In the genomic region with DNA sequence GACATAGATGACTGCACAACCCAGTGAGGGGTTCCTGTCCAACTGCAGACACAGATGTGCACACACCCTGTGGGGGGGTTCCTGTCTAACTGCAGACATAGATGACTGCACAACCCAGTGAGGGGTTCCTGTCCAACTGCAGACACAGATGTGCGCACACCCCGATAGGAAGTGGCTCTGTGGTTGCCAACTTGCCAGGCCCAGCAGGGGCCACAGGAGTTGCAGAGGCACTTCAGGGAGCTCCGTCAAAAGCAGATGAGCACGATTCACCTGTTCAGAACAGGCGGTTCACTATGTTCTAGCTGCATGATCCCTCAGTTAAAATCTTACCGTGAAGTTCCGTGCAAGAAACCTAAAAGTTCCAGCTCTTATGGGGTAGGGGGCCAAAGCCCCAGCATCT, we compare ENCODE assay signal across 13 cellular contexts. TPM values are rescaled to one million over a fixed set of nuclear protein-coding genes. Genes with fewer than 3 reads are reported as not detected.
"Had no signal": no experiment of that assay in that cellular context is flagged by ENCODE, and none has a peak within 500 bp of the region (broad histone marks: within the 10 kb centered on the region; RNA-seq: fewer than 3 reads in every experiment).

No MANE protein-coding gene starts in this region.

RNA-seq across cellular contexts. Expression of gene FRMD1, which starts 1.6 kb away (rescaled TPM):
- total RNA-seq: activated B cell treated with CpG ODN at 0.5 μM for 24 hours; activated CD4-positive, alpha-beta memory T cell treated with anti-CD3 and anti-CD28 coated beads for 36 hours; activated CD4-positive, alpha-beta memory T cell treated with anti-CD3 and anti-CD28 coated beads, Interleukin-2, amount 10 ng/mL, durations not matched to agents 7 days and 5 days; activated CD4-positive, alpha-beta T cell treated with anti-CD3 and anti-CD28 coated beads for 36 hours; activated CD4-positive, alpha-beta T cell treated with anti-CD3 and anti-CD28 coated beads, Interleukin-2, amount 10 ng/mL, durations not matched to agents 24 days and 14 days; activated CD4-positive, alpha-beta T cell treated with anti-CD3 and anti-CD28 coated beads, Interleukin-2, amount 10 ng/mL, durations not matched to agents 7 days and 5 days; activated CD8-positive, alpha-beta memory T cell treated with anti-CD3 and anti-CD28 coated beads for 36 hours; activated CD8-positive, alpha-beta memory T cell treated with anti-CD3 and anti-CD28 coated beads, Interleukin-2, amount 10 ng/mL, durations not matched to agents 7 days and 5 days; activated CD8-positive, alpha-beta T cell treated with anti-CD3 and anti-CD28 coated beads for 36 hours; activated CD8-positive, alpha-beta T cell treated with anti-CD3 and anti-CD28 coated beads, Interleukin-2, amount 10 ng/mL, durations not matched to agents 7 days and 5 days; T-helper 1 cell treated with Interleukin-12 subunit alpha and Interleukin-12 subunit beta and Interleukin-4 antibody, amounts not matched to agents 30 ng/mL and 1 ng/mL, for 36 hours; T-helper 17 cell; T-helper 2 cell treated with Interferon-gamma antibody and Interleukin-4, amounts not matched to agents 100 ng/mL and 5 ng/mL, for 36 hours had no signal
